9 cellular contexts compared by ENCODE assay signal in genomic region chr7:96322847-96323461, GRCh38. TPM values are rescaled to one million over a fixed set of nuclear protein-coding genes. Genes with fewer than 3 reads are reported as not detected.
DNase-seq lines count a peak whose midpoint lies in the region; FAIRE-seq and TF ChIP-seq lines count a peak whose summit lies in the region.
"Had no signal": no experiment of that assay in that cellular context is flagged by ENCODE, and none has a peak within 500 bp of the region (broad histone marks: within the 10 kb centered on the region; RNA-seq: fewer than 3 reads in every experiment).

No MANE protein-coding gene starts in this region.

- H3K9me3 Mint-ChIP-seq in progenitor cell of endocrine pancreas (ENCODE audit: low read depth) = no peaks in the 10 kb centered on the region

- FAIRE-seq in bronchial epithelial cell (lab: Jason Lieb, UNC) = no peak

- peaks cover 13% of the 10 kb centered on the region for H3K9me3 ChIP-seq in OCI-LY3 (ENCODE audit: insufficient read depth, low read length)

- H4K20me1 ChIP-seq in OCI-LY3 (ENCODE audit: insufficient read depth, low read length) = 0 out of 2 replicates have a peak, but pooled peaks cover 16% of the 10 kb centered on the region

- H3K4me3 ChIP-seq in OCI-LY3 (ENCODE audit: low read length) (peak overlapping the region; percentile 87), bronchial epithelial cell (ENCODE audit: low read depth, low read length) (no peak overlapping the region)

- H3K27me3 Mint-ChIP-seq in progenitor cell of endocrine pancreas = no peaks in the 10 kb centered on the region

- peak overlapping the region; percentile 89 for H3K9ac ChIP-seq in OCI-LY3 (ENCODE audit: low read length)

- peaks cover 38% of the 10 kb centered on the region for H3K79me2 ChIP-seq in OCI-LY3 (ENCODE audit: low read length)

- no peak overlapping the region for H3K27ac Mint-ChIP-seq in progenitor cell of endocrine pancreas

- no peak overlapping the region for H3K27ac ChIP-seq in OCI-LY3 (ENCODE audit: low read length)

- TF ChIP-seq CTCF in OCI-LY3 (IDR thresholded peaks at IDR 0.05; ENCODE audit: low read depth, low read length) = no peak
- no peak for TF ChIP-seq CTCF in bronchial epithelial cell (IDR thresholded peaks at IDR 0.05; ENCODE audit: insufficient read depth, low read length, severe bottlenecking)
- no peak for TF ChIP-seq CTCF in progenitor cell of endocrine pancreas (IDR thresholded peaks at IDR 0.05; ENCODE audit: unreplicated experiment)

- H3K36me3 Mint-ChIP-seq in progenitor cell of endocrine pancreas (ENCODE audit: insufficient read depth) = no peaks in the 10 kb centered on the region

- DNase-seq in NCI-H82 (lab: John Stamatoyannopoulos, UW) = peak; percentile 17
- DNase-seq in NCI-H82 treated with DMSO at 0.1 percent for 48 hours (lab: John Stamatoyannopoulos, UW; ENCODE audit: unreplicated experiment) = no peak
- peak; percentile 25 for DNase-seq in bronchial epithelial cell (ENCODE audit: low read depth)
- no peak for DNase-seq in progenitor cell of endocrine pancreas (ENCODE audit: low spot score, unreplicated experiment)
- DNase-seq in DMS53 treated with DMSO at 0.1 percent for 48 hours (lab: John Stamatoyannopoulos, UW; ENCODE audit: unreplicated experiment) = no peak
- no peak for DNase-seq in activated CD4-positive, CD25-positive, alpha-beta regulatory T cell (lab: John Stamatoyannopoulos, UW)
- no peak for DNase-seq in NCI-H1105 (lab: John Stamatoyannopoulos, UW)
- DNase-seq: posterior cingulate gyrus had no signal

- peak overlapping the region; percentile 86 for H3K4me3 Mint-ChIP-seq in progenitor cell of endocrine pancreas (ENCODE audit: low read depth)

- H3K27me3 ChIP-seq in OCI-LY3 (ENCODE audit: low read depth, low read length) (no peaks in the 10 kb centered on the region), bronchial epithelial cell (ENCODE audit: control insufficient read depth, insufficient read depth, low read length) (no peaks in the 10 kb centered on the region)

- H3K4me1 ChIP-seq in OCI-LY3 (ENCODE audit: low read length) = peaks cover 41% of the 10 kb centered on the region

- peaks cover 10% of the 10 kb centered on the region for H3K4me1 Mint-ChIP-seq in progenitor cell of endocrine pancreas (ENCODE audit: low read depth)

- H2AFZ ChIP-seq in OCI-LY3 (ENCODE audit: low read depth, low read length) = no peak overlapping the region

- H3K4me2 ChIP-seq in OCI-LY3 (ENCODE audit: low read length) = peak overlapping the region; percentile 85

- peaks cover 22% of the 10 kb centered on the region for H3K36me3 ChIP-seq in OCI-LY3 (replicated peaks; ENCODE audit: low read depth, low read length)
- no peaks in the 10 kb centered on the region for H3K36me3 ChIP-seq in bronchial epithelial cell (ENCODE audit: control insufficient read depth, insufficient read depth, low read length)

RNA-seq across cellular contexts. Expression of gene SLC25A13, which starts 1.1 kb away (rescaled TPM):
- total RNA-seq in bronchial epithelial cell (14.6 and 16.6 TPM in 2 replicates), progenitor cell of endocrine pancreas (54.0 and 58.0 TPM in 2 replicates)

Comparison
In these comparisons a context has a peak if more than half of its experiments do, and no peak if none do; other contexts are left out.
1. DNase-seq: peak in NCI-H82 (single experiment) and bronchial epithelial cell (single experiment); none in NCI-H82 treated with DMSO at 0.1 percent for 48 hours (single experiment), progenitor cell of endocrine pancreas (single experiment), DMS53 treated with DMSO at 0.1 percent for 48 hours (single experiment), activated CD4-positive, CD25-positive, alpha-beta regulatory T cell (0 of 4) and NCI-H1105 (single experiment).